3 cellular contexts compared by ENCODE assay signal in the genomic region with DNA sequence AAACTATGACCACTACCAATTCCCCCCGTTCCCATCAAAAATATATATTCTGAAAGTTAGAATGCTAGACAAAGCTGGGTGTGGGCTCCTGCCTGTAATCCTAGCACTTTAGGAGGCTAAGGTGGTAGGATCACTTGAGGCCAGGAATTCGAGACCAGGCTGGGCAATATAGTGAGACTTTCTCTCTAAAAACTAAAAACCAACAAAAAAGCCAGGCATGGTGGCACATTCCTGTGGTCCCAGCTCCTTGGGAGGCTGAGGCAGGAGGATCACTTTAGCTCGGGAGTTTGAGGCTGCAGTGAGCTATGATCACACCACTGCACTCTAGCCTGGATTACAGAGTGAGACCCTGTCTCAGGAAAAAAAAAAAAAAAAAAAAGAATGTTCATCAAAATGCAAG.
"Had no signal": no experiment of that assay in that cellular context is flagged by ENCODE, and none has a peak within 500 bp of the region (broad histone marks: within the 10 kb centered on the region; RNA-seq: fewer than 3 reads in every experiment).

No MANE protein-coding gene starts in this region.

- ATAC-seq: GM12878 had no signal

- DNase-seq: GDM1, GF-D8 had no signal

- H3K4me3 ChIP-seq: GM12878 had no signal
